ENCODE assay signal across 8 cellular contexts in genomic region chr15:40405501-40406381, GRCh38. TPM values are rescaled to one million over a fixed set of nuclear protein-coding genes. Genes with fewer than 3 reads are reported as not detected.
A peak's percentile ranks its signal among the peaks of the same experiment; 100 is the strongest.
DNase-seq lines count a peak whose midpoint lies in the region; ATAC-seq, FAIRE-seq and TF ChIP-seq lines count a peak whose summit lies in the region.

Gene IVD, plus strand, starts transcription at chr15:40405795. Its CDS starts 33 bp downstream, at chr15:40405828.

- H3K4me3 ChIP-seq in A549 (peak within 1 kb of the TSS; percentile 60), breast epithelium (peak within 1 kb of the TSS; percentile 64 to 84 (median 72)), iPS-18c (ENCODE audit: insufficient read depth, low read depth, low read length) (peak within 1 kb of the TSS; percentile 88), skeletal muscle tissue (ENCODE audit: low read length in 3 of 3) (peak within 1 kb of the TSS; percentile 81 to 94 (median 93))

- TF ChIP-seq POLR2A in A549 (IDR thresholded peaks at IDR 0.05; ENCODE audit: low read length) = peak; percentile 49
- TF ChIP-seq POLR2A in breast epithelium (IDR thresholded peaks at IDR 0.05) = peak; percentile 41

- H3K27me3 ChIP-seq in breast epithelium = no peaks in the 10 kb centered on the region
- no peaks in the 10 kb centered on the region for H3K27me3 ChIP-seq in skeletal muscle tissue (ENCODE audit: control insufficient read depth in 3 of 3, insufficient read depth in 3 of 3, low read length in 3 of 3)

- intact Hi-C loops in breast epithelium (cut with DNase I; ENCODE audit: low total_unique reads) = no loop called here

- 73% methylated on average over 35 of the region's 54 CpGs for WGBS in A549 (ENCODE audit: missing lambda C conversion rate)

- H3K4me2 ChIP-seq in A549 = peak within 1 kb of the TSS; percentile 68

- peak within 1 kb of the TSS; percentile 87 to 96 (median 88) for H3K9ac ChIP-seq in skeletal muscle tissue (ENCODE audit: low read depth in 1 of 3, low read length in 3 of 3)

- no peak for TF ChIP-seq RAD21 in A549 (conservative IDR thresholded peaks at IDR 0.05 in 1 of 2, IDR thresholded peaks at IDR 0.05 in 1 of 2)

- CTCF ChIA-PET in A549 (lab: Yijun Ruan, JAX) = interaction anchor here (1.0 to 5.6 kb wide), 5 partner anchors 16 to 63 kb away, joined by 3 to 39 read pairs (median 3); no protein-coding TSS in a partner anchor

- no peak for TF ChIP-seq EP300 in A549 (IDR thresholded peaks at IDR 0.05)

- POLR2A ChIA-PET in A549 (lab: Yijun Ruan, JAX) = interaction anchor here (0.6 kb wide), 1 partner anchor 66 kb away, joined by 3 read pairs; no protein-coding TSS in a partner anchor

- no peaks in the 10 kb centered on the region for H3K9me3 ChIP-seq in A549
- H3K9me3 ChIP-seq in breast epithelium = no peaks in the 10 kb centered on the region
- no peaks in the 10 kb centered on the region for H3K9me3 ChIP-seq in iPS-18c (ENCODE audit: control insufficient read depth, insufficient read depth, low read length)
- no peaks in the 10 kb centered on the region for H3K9me3 ChIP-seq in skeletal muscle tissue (ENCODE audit: control insufficient read depth in 3 of 3, low read length in 3 of 3)

- H3K27ac ChIP-seq in A549 = peak within 1 kb of the TSS; percentile 73 to 91
- H3K27ac ChIP-seq in VCaP = peak within 1 kb of the TSS; percentile 84
- peak within 1 kb of the TSS; percentile 79 to 80 for H3K27ac ChIP-seq in breast epithelium
- peak within 1 kb of the TSS; percentile 61 for H3K27ac ChIP-seq in skeletal muscle tissue (ENCODE audit: low read depth, low read length)

- TF ChIP-seq CTCF in A549 (IDR thresholded peaks at IDR 0.05) (no peak), VCaP (conservative IDR thresholded peaks at IDR 0.05) (no peak), breast epithelium (IDR thresholded peaks at IDR 0.05) (peak in 1 of 3 donors; percentile 6)

- peak; percentile 79 to 88 for DNase-seq in A549 (ENCODE audit: low read depth in 1 of 2, low spot score in 1 of 2)
- DNase-seq in NCI-H2196 treated with DMSO at 0.1 percent for 48 hours (lab: John Stamatoyannopoulos, UW; ENCODE audit: unreplicated experiment) = peak; percentile 68
- peak; percentile 91 to 93 for DNase-seq in breast epithelium (ENCODE audit: low spot score in 2 of 2)

- peaks cover 2% of the 10 kb centered on the region; the same call in 1 of the 3 replicates for H3K4me1 ChIP-seq in A549
- H3K4me1 ChIP-seq in breast epithelium = no peaks in the 10 kb centered on the region
- H3K4me1 ChIP-seq in skeletal muscle tissue (ENCODE audit: control insufficient read depth in 3 of 3, insufficient read depth in 3 of 3, low read length in 3 of 3) = peaks cover 13 to 21% (median 13%) of the 10 kb centered on the region in 3 donors

- ATAC-seq in A549 (peak; percentile 99), GM18867 (IDR thresholded peaks at IDR 0.05; ENCODE audit: unreplicated experiment) (peak; percentile 86), HG03108 (IDR thresholded peaks at IDR 0.05; ENCODE audit: unreplicated experiment) (peak; percentile 84)

- no peaks in the 10 kb centered on the region for H3K36me3 ChIP-seq in breast epithelium
- H3K36me3 ChIP-seq in skeletal muscle tissue (ENCODE audit: control insufficient read depth in 3 of 3, insufficient read depth in 3 of 3, low read length in 3 of 3) = peaks cover 10 to 26% (median 20%) of the 10 kb centered on the region in 3 donors

- no peak for FAIRE-seq in A549 (lab: Jason Lieb, UNC)

TF ChIP-seq in A549, 52 proteins besides CTCF, POLR2A, EP300 and RAD21:
- TF ChIP-seq FOSL2 (IDR thresholded peaks at IDR 0.05) (no peak), FOSL2 (CRISPR knock-in tag; IDR thresholded peaks at IDR 0.05) (no peak), SREBF2 (IDR thresholded peaks at IDR 0.05) (no peak), REST (IDR thresholded peaks at IDR 0.05) (no peak), RFX5 (IDR thresholded peaks at IDR 0.05) (no peak), ELK1 (IDR thresholded peaks at IDR 0.05; ENCODE audit: low read depth, low read length) (no peak), HOXB13 (CRISPR knock-in tag; IDR thresholded peaks at IDR 0.05; ENCODE audit: low read depth) (no peak), BCL3 (IDR thresholded peaks at IDR 0.05) (no peak), PHF8 (IDR thresholded peaks at IDR 0.05; ENCODE audit: borderline replicate concordance, low read depth) (peak; percentile 43; the same call in 1 of the 2 replicates), ZC3H11A (IDR thresholded peaks at IDR 0.05) (no peak), PBX3 (IDR thresholded peaks at IDR 0.05) (peak; percentile 76), TP53 (CRISPR knock-in tag; IDR thresholded peaks at IDR 0.05) (no peak), FOXS1 (CRISPR knock-in tag; IDR thresholded peaks at IDR 0.05) (no peak), MAFK (IDR thresholded peaks at IDR 0.05; ENCODE audit: partially characterized antibody) (no peak)

RNA-seq across cellular contexts. Expression of gene IVD, which starts in this region (rescaled TPM):
- polyA plus RNA-seq in A549 (2011; rRNA removed) (10.2 and 14.8 TPM in 2 replicates), A549 (2017; fragmentation: RNase III; extraction: RNeasy Plus Mini Kit Qiagen cat#74134 plus additional on column Dnase treatment) (12.4 to 13.0 TPM (median 12.6 TPM) in 3 replicates)
- 12.3 and 16.3 TPM in 2 replicates for polyA plus RNA-seq in A549 (2012; cell fraction: cytosol; rRNA removed)
- 20.3 and 20.5 TPM in 2 replicates for polyA plus RNA-seq in A549 (2012; cell fraction: nucleus; rRNA removed)
- polyA minus RNA-seq in A549 (2011; rRNA and poly(A)+ RNA removed) = 12.5 and 13.2 TPM in 2 replicates
- total RNA-seq in breast epithelium (10 to 100 TPM; 43.8 to 72.7 (median 62.6) TPM), skeletal muscle tissue (33.4 TPM)

Comparison
In these comparisons a context has a peak if more than half of its experiments do, and no peak if none do; other contexts are left out.
1. Peak in every context shown above with its lines: DNase-seq, ATAC-seq, H3K4me3 ChIP-seq and H3K27ac ChIP-seq.